In the genomic region with DNA sequence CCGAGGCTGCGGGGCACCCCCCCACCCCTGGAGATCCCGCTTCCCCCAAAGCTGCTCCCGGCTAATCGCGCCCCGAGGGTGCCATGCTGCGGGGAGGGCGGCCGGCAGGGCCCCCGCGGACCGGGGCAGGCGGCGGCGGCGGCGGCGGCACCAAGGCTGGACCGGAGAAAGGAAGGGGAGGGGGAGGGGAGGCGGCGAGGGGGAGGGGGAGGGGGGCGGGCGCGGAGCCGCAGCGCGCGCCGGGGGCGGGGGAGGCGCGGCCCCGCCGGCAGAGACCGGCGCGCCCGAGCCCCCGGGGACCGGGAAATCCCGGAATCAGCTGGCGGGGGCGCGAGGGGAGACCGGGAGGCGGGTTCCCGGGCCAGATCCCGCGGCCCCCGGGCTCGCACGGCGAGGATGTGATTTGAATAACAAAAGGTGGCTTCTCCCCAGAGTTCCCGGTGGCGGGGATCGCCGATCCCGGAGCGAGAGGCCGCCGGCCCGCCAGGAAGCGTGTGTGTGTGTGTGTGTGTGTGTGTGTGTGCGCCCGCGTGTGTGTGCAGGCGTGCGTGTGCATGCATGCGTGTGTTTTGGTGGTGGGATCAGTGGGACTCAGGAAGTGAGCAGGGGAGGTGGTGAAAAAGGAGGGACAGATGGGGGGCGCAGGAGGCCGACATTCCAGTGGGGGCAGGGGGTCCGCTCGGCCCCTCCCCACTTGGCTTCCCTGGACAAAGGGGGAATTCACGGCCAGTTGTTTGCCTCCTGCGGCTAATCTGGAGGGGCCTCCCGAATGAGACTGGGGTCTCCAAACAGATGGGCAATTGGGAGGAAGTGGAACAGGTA, we compare ENCODE assay signal across 8 cellular contexts.
DNase-seq lines count a peak whose midpoint lies in the region; ATAC-seq, FAIRE-seq and TF ChIP-seq lines count a peak whose summit lies in the region.

No MANE protein-coding gene starts in this region.

- FAIRE-seq in GM12891 (lab: Jason Lieb, UNC): peak; percentile 13

- no peak overlapping the region for H3K27ac Mint-ChIP-seq in activated naive CD8-positive, alpha-beta T cell
- H3K27ac Mint-ChIP-seq in osteocyte (ENCODE audit: unreplicated experiment): peak overlapping the region; percentile 84

- DNase-seq in A172 (ENCODE audit: low spot score) (peak; percentile 26), GM12891 (ENCODE audit: insufficient read length, low spot score) (no peak), PC-3 (peak; percentile 21), heart left ventricle (peak; percentile 55 to 79 (median 65)), osteocyte (ENCODE audit: extremely low spot score, unreplicated experiment) (peak; percentile 86)

- peak overlapping the region; percentile 69 for H3K9ac ChIP-seq in PC-3 (ENCODE audit: low read length)

- H3K4me3 ChIP-seq in PC-3 (ENCODE audit: low read length) (peak overlapping the region; percentile 87), heart left ventricle (peak overlapping the region; percentile 59 to 91 (median 74))

- H3K4me1 ChIP-seq in PC-3 (ENCODE audit: insufficient read depth, low read length) (peaks cover 5% of the 10 kb centered on the region), heart left ventricle (peaks cover 0 to 32% (median 14%) of the 10 kb centered on the region in 12 donors)

- CTCF ChIA-PET in PC-3 (lab: Charles Lee): no interaction called here

- TF ChIP-seq CTCF in PC-3 (conservative IDR thresholded peaks at IDR 0.05; ENCODE audit: low read depth, low read length): no peak
- TF ChIP-seq CTCF in heart left ventricle (IDR thresholded peaks at IDR 0.05): no peak
- TF ChIP-seq CTCF in osteocyte (IDR thresholded peaks at IDR 0.05): no peak

- intact Hi-C loops in PC-3 (cut with micrococcal nuclease): no loop called here
- intact Hi-C loops in heart left ventricle (cut with DNase I): loop anchor here in 1 of 10 donors (10.0 kb wide), 2 partner anchors 54 to 96 kb away; partner anchors contain the start of gene HIP1

- no peaks in the 10 kb centered on the region for H3K36me3 Mint-ChIP-seq in activated naive CD8-positive, alpha-beta T cell
- peaks cover 4% of the 10 kb centered on the region for H3K36me3 Mint-ChIP-seq in osteocyte (ENCODE audit: unreplicated experiment)

- no peak overlapping the region for H3K27ac ChIP-seq in PC-3 (ENCODE audit: low read length)
- peak overlapping the region; percentile 65 to 88 (median 82) for H3K27ac ChIP-seq in heart left ventricle

- H3K9me2 ChIP-seq in PC-3 (replicated peaks; ENCODE audit: low read length): no peaks in the 10 kb centered on the region

- no peaks in the 10 kb centered on the region for H3K27me3 Mint-ChIP-seq in activated naive CD8-positive, alpha-beta T cell
- no peaks in the 10 kb centered on the region for H3K27me3 Mint-ChIP-seq in osteocyte (ENCODE audit: unreplicated experiment)

- no peaks in the 10 kb centered on the region for H3K36me3 ChIP-seq in PC-3 (ENCODE audit: low read depth, low read length)
- no peaks in the 10 kb centered on the region for H3K36me3 ChIP-seq in heart left ventricle

- peak; percentile 40 for ATAC-seq in PC-3
- ATAC-seq in heart left ventricle: peak; percentile 17 to 54 (median 48)
- ATAC-seq in GM19328 (IDR thresholded peaks at IDR 0.05; ENCODE audit: unreplicated experiment): no peak
- ATAC-seq in HG03460 (IDR thresholded peaks at IDR 0.05; ENCODE audit: unreplicated experiment): no peak

- H3F3A ChIP-seq in PC-3 (ENCODE audit: low read length, unreplicated experiment): no peaks in the 10 kb centered on the region

- WGBS in heart left ventricle, 4 donors: 1 to 2% (median 1%) methylated on average over 19 to 71 of the region's 77 CpGs

- H3K4me1 Mint-ChIP-seq in activated naive CD8-positive, alpha-beta T cell (ENCODE audit: low read depth): peaks cover 7% of the 10 kb centered on the region
- peaks cover 28% of the 10 kb centered on the region for H3K4me1 Mint-ChIP-seq in osteocyte (ENCODE audit: unreplicated experiment)

- no peaks in the 10 kb centered on the region for H3K9me3 ChIP-seq in PC-3 (ENCODE audit: low read length)
- peaks cover 0 to 7% (median 2%) of the 10 kb centered on the region in 12 donors for H3K9me3 ChIP-seq in heart left ventricle

- no peaks in the 10 kb centered on the region for H3K9me3 Mint-ChIP-seq in activated naive CD8-positive, alpha-beta T cell (ENCODE audit: low read depth)
- H3K9me3 Mint-ChIP-seq in osteocyte (ENCODE audit: unreplicated experiment): no peaks in the 10 kb centered on the region

- POLR2A ChIA-PET in PC-3 (lab: Charles Lee; ENCODE audit: unreplicated experiment): no interaction called here

- peak overlapping the region; percentile 94 for H2AFZ ChIP-seq in PC-3 (ENCODE audit: low read length)

- H3K79me2 ChIP-seq in PC-3 (ENCODE audit: low read length): no peaks in the 10 kb centered on the region

- H3K27me3 ChIP-seq in PC-3 (ENCODE audit: low read length): no peaks in the 10 kb centered on the region
- no peaks in the 10 kb centered on the region for H3K27me3 ChIP-seq in heart left ventricle

- no TSS peak for BruUV-seq in PC-3 (replicated peaks; lab: Mats Ljungman, UMichigan)

- H3K4me2 ChIP-seq in PC-3 (ENCODE audit: low read length): peak overlapping the region; percentile 99

- peak overlapping the region; percentile 86 for H3K4me3 Mint-ChIP-seq in activated naive CD8-positive, alpha-beta T cell
- peak overlapping the region; percentile 78 for H3K4me3 Mint-ChIP-seq in osteocyte (ENCODE audit: unreplicated experiment)

- no peak for TF ChIP-seq POLR2A in GM12891 (IDR thresholded peaks at IDR 0.05; ENCODE audit: low read depth, low read length)
- TF ChIP-seq POLR2A in heart left ventricle (IDR thresholded peaks at IDR 0.05): no peak

- H4K20me1 ChIP-seq in PC-3 (ENCODE audit: low read length): no peaks in the 10 kb centered on the region

TF ChIP-seq in GM12891, 5 proteins besides CTCF, POLR2A, EP300 and RAD21:
- TF ChIP-seq POLR2AphosphoS5 (IDR thresholded peaks at IDR 0.05; ENCODE audit: low read depth, low read length): no peak
- TF ChIP-seq TAF1 (IDR thresholded peaks at IDR 0.05; ENCODE audit: low read depth, low read length): no peak
- no peak for TF ChIP-seq PAX5 (IDR thresholded peaks at IDR 0.05; ENCODE audit: insufficient read depth, low read length, severe bottlenecking)
- no peak for TF ChIP-seq SPI1 (IDR thresholded peaks at IDR 0.05; ENCODE audit: low read depth, low read length)
- TF ChIP-seq POU2F2 (IDR thresholded peaks at IDR 0.05; ENCODE audit: low read depth, low read length): no peak
TF ChIP-seq in GM12891: peak in this region for 0.

Comparison
In these comparisons a context has a peak if more than half of its experiments do, and no peak if none do; other contexts are left out.
1. ATAC-seq: peak in PC-3 (single experiment) and heart left ventricle (4 of 4); none in GM19328 (single experiment) and HG03460 (single experiment).